In genomic region chr6:108735310-108735990, GRCh38 we compare ENCODE assay signal across 28 cellular contexts.
DNase-seq lines count a peak whose midpoint lies in the region; ATAC-seq, FAIRE-seq and TF ChIP-seq lines count a peak whose summit lies in the region.
"Had no signal": no experiment of that assay in that cellular context is flagged by ENCODE, and none has a peak within 500 bp of the region (broad histone marks: within the 10 kb centered on the region; RNA-seq: fewer than 3 reads in every experiment).

No MANE protein-coding gene starts in this region.

- no peak for ATAC-seq in K562
- ATAC-seq: activated CD8-positive, alpha-beta T cell treated with anti-CD3 and anti-CD28 coated beads for 36 hours; activated T-cell treated with anti-CD3 and anti-CD28 coated beads, Interleukin-2, amount 50 U/mL, for 4 hours; effector memory CD8-positive, alpha-beta T cell; psoas muscle; T-cell; upper lobe of right lung had no signal

- CTCF ChIA-PET in MCF 10A (lab: Yijun Ruan, JAX) (interaction anchor here (0.7 kb wide), 1 partner anchor 22 kb away, joined by 4 read pairs; no protein-coding TSS in a partner anchor), K562 (lab: Yijun Ruan, JAX; ENCODE audit: low intra/inter-chr PET ratio) (no interaction called here)

- no peak for TF ChIP-seq RAD21 in K562 (CRISPR knock-in tag; conservative IDR thresholded peaks at IDR 0.05 in 1 of 2, IDR thresholded peaks at IDR 0.05 in 1 of 2)

- WGBS in K562 (ENCODE audit: insufficient coverage, low coverage, missing lambda C conversion rate), result 38% methylated on average over 2 of the region's 2 CpGs

- H3K27me3 Mint-ChIP-seq in MCF 10A (ENCODE audit: insufficient read depth, unreplicated experiment), result no peaks in the 10 kb centered on the region
- peaks cover 11% of the 10 kb centered on the region for H3K27me3 Mint-ChIP-seq in type B pancreatic cell
- H3K27me3 Mint-ChIP-seq: activated CD8-positive, alpha-beta T cell treated with anti-CD3 and anti-CD28 coated beads for 36 hours had no signal

- H3K27ac ChIP-seq in breast epithelium (no peak overlapping the region), K562 (ENCODE audit: extremely low read depth, low read depth, low read length) (no peak overlapping the region), kidney (ENCODE audit: low read depth in 2 of 2, low read length in 2 of 2) (no peak overlapping the region)
- H3K27ac ChIP-seq: 22Rv1, psoas muscle, upper lobe of right lung had no signal

- no peak overlapping the region for H3K4me3 Mint-ChIP-seq in MCF 10A (ENCODE audit: unreplicated experiment)
- no peak overlapping the region for H3K4me3 Mint-ChIP-seq in type B pancreatic cell
- H3K4me3 Mint-ChIP-seq: activated CD8-positive, alpha-beta T cell treated with anti-CD3 and anti-CD28 coated beads for 36 hours; activated T-cell treated with anti-CD3 and anti-CD28 coated beads, Interleukin-2, amount 50 U/mL, for 4 hours; effector memory CD8-positive, alpha-beta T cell; T-cell had no signal

- H3K4me1 Mint-ChIP-seq in MCF 10A (ENCODE audit: insufficient read depth, unreplicated experiment) (peaks cover 51% of the 10 kb centered on the region), type B pancreatic cell (ENCODE audit: unreplicated experiment) (peaks cover 23% of the 10 kb centered on the region)
- H3K4me1 Mint-ChIP-seq: T-cell had no signal

- H2AFZ ChIP-seq in K562 (ENCODE audit: low read depth, low read length), result peak overlapping the region; percentile 49; the same call in 1 of the 2 replicates

- no peak for FAIRE-seq in K562 (lab: Jason Lieb, UNC)
- FAIRE-seq in kidney (lab: Jason Lieb, UNC), result no peak
- FAIRE-seq: TTC549 had no signal

- H3K79me2 ChIP-seq in K562 (ENCODE audit: control insufficient read depth, insufficient read depth, low read length), result no peaks in the 10 kb centered on the region

- no peak for TF ChIP-seq EP300 in K562 (IDR thresholded peaks at IDR 0.05; ENCODE audit: low read length)

- TF ChIP-seq CTCF in MCF 10A (IDR thresholded peaks at IDR 0.05; ENCODE audit: unreplicated experiment) (no peak), breast epithelium (IDR thresholded peaks at IDR 0.05) (no peak), K562 (IDR thresholded peaks at IDR 0.05 in 2 of 3, conservative IDR thresholded peaks at IDR 0.05 in 1 of 3; ENCODE audit: insufficient read depth in 2 of 3, low read depth in 1 of 3, low read length in 3 of 3) (no peak), type B pancreatic cell (conservative IDR thresholded peaks at IDR 0.05) (no peak), kidney (IDR thresholded peaks at IDR 0.05; ENCODE audit: borderline replicate concordance, extremely low read depth, insufficient read depth) (no peak)

- H4K20me1 ChIP-seq in K562 (replicated peaks; ENCODE audit: control insufficient read depth, insufficient read depth, low read length), result no peaks in the 10 kb centered on the region

- BruUV-seq in MCF 10A (replicated peaks; lab: Mats Ljungman, UMichigan) (no TSS peak), K562 (replicated peaks; lab: Mats Ljungman, UMichigan) (no TSS peak)

- H3K4me3 ChIP-seq in breast epithelium (no peak overlapping the region), K562 (no peak overlapping the region), kidney (ENCODE audit: low read length in 2 of 2) (no peak overlapping the region), H7 (ENCODE audit: insufficient read depth, low read depth, low read length) (no peak overlapping the region)
- H3K4me3 ChIP-seq: psoas muscle, upper lobe of right lung had no signal

- H3K9me3 ChIP-seq in breast epithelium (no peaks in the 10 kb centered on the region), K562 (replicated peaks; ENCODE audit: control insufficient read depth, insufficient read depth, low read depth, low read length) (no peaks in the 10 kb centered on the region), kidney (ENCODE audit: control insufficient read depth in 1 of 2, low read length in 2 of 2) (no peaks in the 10 kb centered on the region)
- H3K9me3 ChIP-seq: BE2C, psoas muscle, upper lobe of right lung had no signal

- H3K36me3 ChIP-seq in breast epithelium (no peaks in the 10 kb centered on the region), K562 (ENCODE audit: control insufficient read depth, insufficient read depth, low read length) (no peaks in the 10 kb centered on the region), kidney (ENCODE audit: control insufficient read depth in 1 of 2, insufficient read depth in 2 of 2, low read length in 2 of 2) (no peaks in the 10 kb centered on the region), H7 (replicated peaks; ENCODE audit: control insufficient read depth, insufficient read depth, low read length) (no peaks in the 10 kb centered on the region)
- H3K36me3 ChIP-seq: BE2C, upper lobe of right lung had no signal

- TF ChIP-seq POLR2A in breast epithelium (IDR thresholded peaks at IDR 0.05) (no peak), K562 (conservative IDR thresholded peaks at IDR 0.05) (no peak)

- POLR2A ChIA-PET in MCF 10A (lab: Yijun Ruan, JAX), result interaction anchor here (0.6 kb wide), 1 partner anchor 175 kb away, joined by 3 read pairs; the partner anchor contains the start of gene FOXO3
- POLR2A ChIA-PET in K562 (lab: Yijun Ruan, JAX), result interaction anchor here (0.6 to 0.7 kb wide), 2 partner anchors 46 to 198 kb away, joined by 3 read pairs; no protein-coding TSS in a partner anchor

- no peaks in the 10 kb centered on the region for H3K9me1 ChIP-seq in K562 (ENCODE audit: control insufficient read depth, insufficient read depth, low read length)

- H3K4me1 ChIP-seq in breast epithelium (peaks cover 0 to 4% of the 10 kb centered on the region in 2 donors), K562 (replicated peaks in 1 of 2; ENCODE audit: control insufficient read depth in 2 of 2, insufficient read depth in 2 of 2, low read length in 2 of 2) (peaks cover 3 to 33% of the 10 kb centered on the region in 2 experiments; a peak in 4 of 5 replicates), kidney (ENCODE audit: control insufficient read depth in 1 of 2, insufficient read depth in 1 of 2, low read depth in 1 of 2, low read length in 2 of 2) (peaks cover 0 to 2% of the 10 kb centered on the region in 2 donors)
- H3K4me1 ChIP-seq: BE2C had no signal

- no peak for DNase-seq in MCF 10A (ENCODE audit: unreplicated experiment)
- DNase-seq in breast epithelium (ENCODE audit: low spot score in 2 of 2), result no peak
- DNase-seq in K562 (ENCODE audit: extremely low read depth in 1 of 4, low spot score in 3 of 4), result no peak
- peak; percentile 86 for DNase-seq in islet precursor cell
- DNase-seq in type B pancreatic cell (ENCODE audit: extremely low spot score, unreplicated experiment), result no peak
- no peak for DNase-seq in kidney
- no peak for DNase-seq in activated CD4-positive, CD25-positive, alpha-beta regulatory T cell (lab: John Stamatoyannopoulos, UW)
- DNase-seq in H7, result no peak
- DNase-seq: activated CD4-positive, alpha-beta T cell treated with anti-CD3 and anti-CD28 coated beads for 1 hour; activated CD8-positive, alpha-beta T cell treated with anti-CD3 and anti-CD28 coated beads for 36 hours; activated naive CD4-positive, alpha-beta T cell; activated T-cell treated with anti-CD3 and anti-CD28 coated beads, Interleukin-2, amount 50 U/mL, for 4 hours; BE2C; DMS79; effector memory CD8-positive, alpha-beta T cell; kidney glomerular epithelial cell; NCI-H1105 treated with DMSO at 0.1 percent for 48 hours; NCI-H2081; NCI-H82; OCI-M1; psoas muscle; stimulated activated CD8-positive, alpha-beta memory T cell treated with anti-CD3 and anti-CD28 coated beads, Interleukin-4, amount 100 ng/mL, for 48 hours; T-cell; upper lobe of right lung had no signal

- in situ Hi-C loops in K562 (cut with MboI), result no loop called here

- intact Hi-C loops in MCF 10A (cut with micrococcal nuclease), result loop anchor here (5.0 kb wide), 2 partner anchors 83 to 173 kb away; partner anchors contain the start of gene FOXO3
- intact Hi-C loops in breast epithelium (cut with DNase I; ENCODE audit: low total_unique reads), result no loop called here
- intact Hi-C loops in K562 (cut with micrococcal nuclease), result no loop called here
- intact Hi-C loops in kidney (cut with DNase I), result no loop called here

- H3K36me3 Mint-ChIP-seq in MCF 10A (ENCODE audit: insufficient read depth, unreplicated experiment) (no peaks in the 10 kb centered on the region), type B pancreatic cell (no peaks in the 10 kb centered on the region)
- H3K36me3 Mint-ChIP-seq: brain, T-cell had no signal

- peak overlapping the region in 1 of 2 experiments; percentile 19; a peak in 1 of 4 replicates for H3K9ac ChIP-seq in K562 (ENCODE audit: insufficient read depth in 1 of 2, low read depth in 2 of 2, low read length in 2 of 2)
- no peak overlapping the region for H3K9ac ChIP-seq in kidney (ENCODE audit: low read length in 2 of 2)

- H3K4me2 ChIP-seq in K562 (ENCODE audit: insufficient read depth, low read length), result peak overlapping the region; percentile 15

- H3K9me3 Mint-ChIP-seq in MCF 10A (ENCODE audit: unreplicated experiment), result no peaks in the 10 kb centered on the region
- H3K9me3 Mint-ChIP-seq in type B pancreatic cell, result no peaks in the 10 kb centered on the region
- H3K9me3 Mint-ChIP-seq: activated CD8-positive, alpha-beta T cell treated with anti-CD3 and anti-CD28 coated beads for 36 hours; activated T-cell treated with anti-CD3 and anti-CD28 coated beads, Interleukin-2, amount 50 U/mL, for 4 hours; brain; effector memory CD8-positive, alpha-beta T cell; H9; T-cell had no signal

- no peaks in the 10 kb centered on the region for H3K27me3 ChIP-seq in breast epithelium
- H3K27me3 ChIP-seq in K562 (ENCODE audit: control insufficient read depth in 2 of 2, insufficient read depth in 2 of 2, low read length in 2 of 2), result peaks cover 3 to 14% of the 10 kb centered on the region in 2 experiments; a peak in 4 of 5 replicates
- peaks cover 5% of the 10 kb centered on the region; the same call in 1 of the 2 replicates for H3K27me3 ChIP-seq in H7 (ENCODE audit: control insufficient read depth, insufficient read depth, low read length)
- H3K27me3 ChIP-seq: BE2C, upper lobe of right lung had no signal

- H3K27ac Mint-ChIP-seq in MCF 10A (ENCODE audit: low read depth, unreplicated experiment), result peak overlapping the region; percentile 67
- H3K27ac Mint-ChIP-seq in type B pancreatic cell, result peak overlapping the region; percentile 27
- H3K27ac Mint-ChIP-seq: activated CD8-positive, alpha-beta T cell treated with anti-CD3 and anti-CD28 coated beads for 36 hours; effector memory CD8-positive, alpha-beta T cell; T-cell had no signal

TF ChIP-seq in K562, 482 proteins besides CTCF, POLR2A, EP300 and RAD21 (continues in another document):
- TF ChIP-seq NFXL1 (CRISPR knock-in tag; IDR thresholded peaks at IDR 0.05) (no peak), BCOR (IDR thresholded peaks at IDR 0.05) (peak; percentile 69)
